14 cellular contexts compared by ENCODE assay signal in genomic region chr12:25970916-25971674, GRCh38. TPM values are rescaled to one million over a fixed set of nuclear protein-coding genes. Genes with fewer than 3 reads are reported as not detected.
DNase-seq lines count a peak whose midpoint lies in the region; ATAC-seq and TF ChIP-seq lines count a peak whose summit lies in the region.
"Had no signal": no experiment of that assay in that cellular context is flagged by ENCODE, and none has a peak within 500 bp of the region (broad histone marks: within the 10 kb centered on the region; RNA-seq: fewer than 3 reads in every experiment).

No MANE protein-coding gene starts in this region.

- TF ChIP-seq POLR2A in gastroesophageal sphincter (IDR thresholded peaks at IDR 0.05) = no peak
- no peak for TF ChIP-seq POLR2A in prostate gland (IDR thresholded peaks at IDR 0.05)

- no peak for TF ChIP-seq EP300 in gastroesophageal sphincter (IDR thresholded peaks at IDR 0.05)

- no peaks in the 10 kb centered on the region for H3K9me3 ChIP-seq in ascending aorta
- no peaks in the 10 kb centered on the region for H3K9me3 ChIP-seq in gastroesophageal sphincter
- H3K9me3 ChIP-seq in prostate gland = no peaks in the 10 kb centered on the region
- H3K9me3 ChIP-seq: lower lobe of right lung had no signal

- WGBS in gastroesophageal sphincter (ENCODE audit: low coverage in 1 of 2), 2 donors = 44 to 61% methylated on average over 4 to 5 of the region's 5 CpGs
- WGBS in prostate gland = 65% methylated on average over 5 of the region's 5 CpGs

- H3K27me3 ChIP-seq in ascending aorta = no peaks in the 10 kb centered on the region
- H3K27me3 ChIP-seq in gastroesophageal sphincter = no peaks in the 10 kb centered on the region
- H3K27me3 ChIP-seq in prostate gland (replicated peaks; ENCODE audit: insufficient read depth) = no peaks in the 10 kb centered on the region
- H3K27me3 ChIP-seq: dorsolateral prefrontal cortex had no signal

- no peak for DNase-seq in AG09309 (ENCODE audit: low read depth)
- no peak for DNase-seq in ascending aorta (ENCODE audit: low spot score in 2 of 2)
- no peak for DNase-seq in prostate gland (ENCODE audit: low spot score)
- DNase-seq in NCI-H1694 (lab: John Stamatoyannopoulos, UW) = no peak
- DNase-seq in CD1c-positive myeloid dendritic cell (ENCODE audit: extremely low spot score) = no peak
- DNase-seq in DMS 273 (lab: John Stamatoyannopoulos, UW; ENCODE audit: unreplicated experiment) = no peak
- DNase-seq: AML-193; DND-41; dorsolateral prefrontal cortex; lower lobe of right lung; NCI-H2081; stimulated activated CD8-positive, alpha-beta memory T cell treated with anti-CD3 and anti-CD28 coated beads, Interleukin-4, amount 100 ng/mL, for 48 hours had no signal

- H3K4me3 ChIP-seq in AG09309 (ENCODE audit: control insufficient read depth, low read depth, low read length) = no peak overlapping the region
- H3K4me3 ChIP-seq in ascending aorta = peak overlapping the region; percentile 32 to 42
- H3K4me3 ChIP-seq in gastroesophageal sphincter = no peak overlapping the region
- no peak overlapping the region for H3K4me3 ChIP-seq in prostate gland
- H3K4me3 ChIP-seq: lower lobe of right lung had no signal

- intact Hi-C loops in ascending aorta (cut with DNase I) = no loop called here
- intact Hi-C loops in prostate gland (cut with DNase I) = no loop called here

- H3K4me1 ChIP-seq in ascending aorta = peaks cover 0 to 36% of the 10 kb centered on the region in 2 donors
- peaks cover 12 to 88% (median 23%) of the 10 kb centered on the region in 3 donors for H3K4me1 ChIP-seq in gastroesophageal sphincter
- peaks cover 7% of the 10 kb centered on the region for H3K4me1 ChIP-seq in prostate gland (replicated peaks)

- ATAC-seq in gastroesophageal sphincter = peak; percentile 58
- ATAC-seq in HG02981 (IDR thresholded peaks at IDR 0.05; ENCODE audit: unreplicated experiment) = no peak

- H3K27ac ChIP-seq in ascending aorta = peak overlapping the region; percentile 42 to 72
- peak overlapping the region; percentile 44 to 80 (median 66) for H3K27ac ChIP-seq in gastroesophageal sphincter
- peak overlapping the region; percentile 3 to 48 for H3K27ac ChIP-seq in prostate gland
- H3K27ac ChIP-seq: lower lobe of right lung had no signal

- TF ChIP-seq CTCF in AG09309 (IDR thresholded peaks at IDR 0.05; ENCODE audit: control insufficient read depth, insufficient read depth, low read depth, low read length, missing control alignments) (peak; percentile 18), ascending aorta (IDR thresholded peaks at IDR 0.05) (peak; percentile 5 to 40 (median 13)), gastroesophageal sphincter (IDR thresholded peaks at IDR 0.05) (peak; percentile 16 to 46 (median 32)), prostate gland (IDR thresholded peaks at IDR 0.05) (peak in 2 of 4 experiments; percentile 14 to 21)

- H3K36me3 ChIP-seq in ascending aorta (no peaks in the 10 kb centered on the region), gastroesophageal sphincter (no peaks in the 10 kb centered on the region), prostate gland (no peaks in the 10 kb centered on the region)
- H3K36me3 ChIP-seq: lower lobe of right lung had no signal

RNA-seq across cellular contexts. Expression of gene RASSF8, which starts 12.6 kb away (rescaled TPM):
- total RNA-seq in ascending aorta (92.1 TPM), gastroesophageal sphincter (100 to 1,000 TPM in 2 of 4 donors, 10 to 100 TPM in 2; 93.2 to 127 (median 111) TPM), prostate gland (10 to 100 TPM; 26.0 to 62.1 TPM)

Comparison
In these comparisons a context has a peak if more than half of its experiments do, and no peak if none do; other contexts are left out.
1. H3K4me3 ChIP-seq: peak in ascending aorta (2 of 2); none in AG09309 (single experiment), gastroesophageal sphincter (0 of 2) and prostate gland (0 of 2).
2. Peak in every context shown above with its lines, with median percentiles within 50 percentile points of each other: H3K27ac ChIP-seq.